1 cellular context compared by ENCODE assay signal in genomic region chr9:69671904-69672827, GRCh38.
TF ChIP-seq lines count a peak whose summit lies in the region.

APBA1 (minus strand) TSS chr9:69672371.

TF ChIP-seq in K562, 482 proteins besides CTCF, POLR2A, EP300 and RAD21 (continued from another document):
- TF ChIP-seq PHF8 (IDR thresholded peaks at IDR 0.05; ENCODE audit: borderline replicate concordance, low read length) (peak; percentile 12; the same call in 1 of the 2 replicates), WHSC1 (IDR thresholded peaks at IDR 0.05; ENCODE audit: low read length) (no peak)
- TF ChIP-seq, protein P1, sequence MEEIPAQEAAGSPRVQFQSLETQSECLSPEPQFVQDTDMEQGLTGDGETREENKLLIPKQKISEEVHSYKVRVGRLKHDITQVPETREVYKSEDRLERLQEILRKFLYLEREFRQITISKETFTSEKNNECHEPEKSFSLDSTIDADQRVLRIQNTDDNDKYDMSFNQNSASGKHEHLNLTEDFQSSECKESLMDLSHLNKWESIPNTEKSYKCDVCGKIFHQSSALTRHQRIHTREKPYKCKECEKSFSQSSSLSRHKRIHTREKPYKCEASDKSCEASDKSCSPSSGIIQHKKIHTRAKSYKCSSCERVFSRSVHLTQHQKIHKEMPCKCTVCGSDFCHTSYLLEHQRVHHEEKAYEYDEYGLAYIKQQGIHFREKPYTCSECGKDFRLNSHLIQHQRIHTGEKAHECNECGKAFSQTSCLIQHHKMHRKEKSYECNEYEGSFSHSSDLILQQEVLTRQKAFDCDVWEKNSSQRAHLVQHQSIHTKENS (CRISPR knock-in tag; IDR thresholded peaks at IDR 0.05) = no peak
